14 cellular contexts compared by ENCODE assay signal in the genomic region with DNA sequence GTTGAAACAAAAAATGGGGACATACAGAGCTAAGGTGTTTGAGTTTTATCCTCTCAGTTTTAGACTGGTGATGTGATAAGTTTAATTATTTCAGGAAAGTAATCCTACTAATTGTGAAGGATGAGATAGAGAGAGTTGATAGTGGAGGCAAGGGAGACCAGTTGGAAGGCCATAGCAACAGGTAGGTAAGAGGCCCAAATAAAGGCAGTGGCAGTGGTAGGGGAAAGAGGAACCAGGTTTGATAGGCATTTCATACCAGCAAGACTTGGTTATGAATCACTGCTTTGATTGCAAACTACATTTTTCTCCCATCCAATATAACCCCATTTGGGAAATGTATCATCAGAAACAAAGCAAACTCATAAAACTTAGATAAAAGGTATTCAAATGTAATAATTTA.
A peak's percentile ranks its signal among the peaks of the same experiment; 100 is the strongest.
DNase-seq lines count a peak whose midpoint lies in the region; ATAC-seq and TF ChIP-seq lines count a peak whose summit lies in the region.
"Had no signal": no experiment of that assay in that cellular context is flagged by ENCODE, and none has a peak within 500 bp of the region (broad histone marks: within the 10 kb centered on the region; RNA-seq: fewer than 3 reads in every experiment).

No MANE protein-coding gene starts in this region.

- no peak overlapping the region for H4K8ac ChIP-seq in trophoblast cell (ENCODE audit: low read depth, low read length)

- H4K20me1 ChIP-seq in PC-3 (ENCODE audit: low read length) = no peaks in the 10 kb centered on the region

- no peaks in the 10 kb centered on the region for H3K9me3 Mint-ChIP-seq in Caco-2 (ENCODE audit: unreplicated experiment)
- H3K9me3 Mint-ChIP-seq: CD4-positive, alpha-beta T cell had no signal

- H3K36me3 Mint-ChIP-seq in Caco-2 (ENCODE audit: insufficient read depth, unreplicated experiment) = no peaks in the 10 kb centered on the region

- no peaks in the 10 kb centered on the region for H3K79me1 ChIP-seq in trophoblast cell (ENCODE audit: low read length)

- no peak overlapping the region for H3K18ac ChIP-seq in trophoblast cell (ENCODE audit: low read length)

- no peaks in the 10 kb centered on the region for H3K9me3 ChIP-seq in Caco-2
- H3K9me3 ChIP-seq in PC-3 (ENCODE audit: low read length) = no peaks in the 10 kb centered on the region
- no peaks in the 10 kb centered on the region for H3K9me3 ChIP-seq in trophoblast cell (ENCODE audit: insufficient read depth, low read depth, low read length)

- CTCF ChIA-PET in Caco-2 (lab: Charles Lee) (no interaction called here), PC-3 (lab: Charles Lee) (no interaction called here)

- H3K14ac ChIP-seq in trophoblast cell (ENCODE audit: low read length) = no peak overlapping the region

- BruUV-seq in Caco-2 (replicated peaks; lab: Mats Ljungman, UMichigan) (no TSS peak), PC-3 (replicated peaks; lab: Mats Ljungman, UMichigan) (no TSS peak)

- H3F3A ChIP-seq in PC-3 (ENCODE audit: low read length, unreplicated experiment) = no peaks in the 10 kb centered on the region

- no peak overlapping the region for H2AK5ac ChIP-seq in trophoblast cell (ENCODE audit: low read length)

- H3K27me3 ChIP-seq in Caco-2 (replicated peaks; ENCODE audit: control insufficient read depth, insufficient read depth, low read length) (no peaks in the 10 kb centered on the region), PC-3 (ENCODE audit: low read length) (peaks cover 20% of the 10 kb centered on the region), trophoblast cell (ENCODE audit: insufficient read depth, low read length) (no peaks in the 10 kb centered on the region)

- no peak overlapping the region for H2BK12ac ChIP-seq in trophoblast cell (ENCODE audit: low read length)

- no peak overlapping the region for H3K4me2 ChIP-seq in PC-3 (ENCODE audit: low read length)
- H3K4me2 ChIP-seq in trophoblast cell (ENCODE audit: low read length) = no peak overlapping the region

- H4K91ac ChIP-seq in trophoblast cell (ENCODE audit: low read depth, low read length) = no peak overlapping the region

- DNase-seq in Caco-2 (no peak), PC-3 (peak; percentile 13), epithelial cell of prostate (ENCODE audit: low read depth, low spot score) (no peak), trophoblast cell (peak; percentile 8 to 24), NCI-H510A treated with DMSO at 0.1 percent for 48 hours (lab: John Stamatoyannopoulos, UW) (no peak), cortex of kidney (lab: John Stamatoyannopoulos, UW) (no peak)
- DNase-seq: C1 segment of cervical spinal cord; CD4-positive, alpha-beta T cell; DMS79; GM23248; H7 had no signal

- H4K12ac ChIP-seq in trophoblast cell (ENCODE audit: low read depth, low read length) = no peak overlapping the region

- H3K4ac ChIP-seq in trophoblast cell (ENCODE audit: low read depth, low read length) = no peak overlapping the region

- ATAC-seq in PC-3 = peak; percentile 64
- ATAC-seq in GM21360 (IDR thresholded peaks at IDR 0.05; ENCODE audit: unreplicated experiment) = no peak
- ATAC-seq: GM12878 had no signal

- POLR2A ChIA-PET in Caco-2 (lab: Charles Lee) = no interaction called here
- POLR2A ChIA-PET in PC-3 (lab: Charles Lee; ENCODE audit: unreplicated experiment) = no interaction called here

- H3K4me3 Mint-ChIP-seq in Caco-2 (ENCODE audit: unreplicated experiment) = no peak overlapping the region
- H3K4me3 Mint-ChIP-seq: B cell; CD4-positive, alpha-beta T cell had no signal

- no peak overlapping the region for H2BK5ac ChIP-seq in trophoblast cell (ENCODE audit: low read depth, low read length, poor library complexity)

- no peaks in the 10 kb centered on the region for H3K9me2 ChIP-seq in PC-3 (replicated peaks; ENCODE audit: low read length)

- TF ChIP-seq CTCF in Caco-2 (IDR thresholded peaks at IDR 0.05; ENCODE audit: insufficient read depth in 1 of 2, low read depth in 1 of 2, low read length in 1 of 2, severe bottlenecking in 1 of 2, unreplicated experiment in 1 of 2) = no peak
- no peak for TF ChIP-seq CTCF in PC-3 (conservative IDR thresholded peaks at IDR 0.05; ENCODE audit: low read depth, low read length)

- H3K27ac ChIP-seq in PC-3 (ENCODE audit: low read length) (no peak overlapping the region), epithelial cell of prostate (peak overlapping the region; percentile 21), trophoblast cell (ENCODE audit: low read depth, low read length) (no peak overlapping the region)
- H3K27ac ChIP-seq: GM23248 had no signal

- H3K27me3 Mint-ChIP-seq in Caco-2 (ENCODE audit: insufficient read depth, unreplicated experiment) = no peaks in the 10 kb centered on the region
- H3K27me3 Mint-ChIP-seq: B cell had no signal

- H2BK120ac ChIP-seq in trophoblast cell (ENCODE audit: insufficient read depth, low read length, poor library complexity) = no peak overlapping the region

- H3K4me1 ChIP-seq in Caco-2 = no peaks in the 10 kb centered on the region; the same call in 1 of the 2 replicates
- H3K4me1 ChIP-seq in PC-3 (ENCODE audit: insufficient read depth, low read length) = no peaks in the 10 kb centered on the region
- no peaks in the 10 kb centered on the region for H3K4me1 ChIP-seq in trophoblast cell (ENCODE audit: control insufficient read depth in 1 of 2, insufficient read depth in 2 of 2, low read length in 2 of 2)

- peak overlapping the region; percentile 5 for H3K27ac Mint-ChIP-seq in Caco-2 (ENCODE audit: unreplicated experiment)
- H3K27ac Mint-ChIP-seq: B cell; CD4-positive, alpha-beta T cell had no signal

- no peak overlapping the region for H3K9ac ChIP-seq in PC-3 (ENCODE audit: low read length)
- no peak overlapping the region for H3K9ac ChIP-seq in trophoblast cell (ENCODE audit: low read length)
- H3K9ac ChIP-seq: GM23248 had no signal

- intact Hi-C loops in Caco-2 (cut with micrococcal nuclease; ENCODE audit: unreplicated experiment) (loop anchor here (5.0 kb wide), 1 partner anchor 1719 kb away; no protein-coding TSS in a partner anchor), PC-3 (cut with micrococcal nuclease) (no loop called here)

- no peak overlapping the region for H3K4me3 ChIP-seq in Caco-2 (ENCODE audit: low read depth, low read length)
- no peak overlapping the region for H3K4me3 ChIP-seq in PC-3 (ENCODE audit: low read length)
- H3K4me3 ChIP-seq in trophoblast cell (ENCODE audit: low read depth, low read length) = no peak overlapping the region
- H3K4me3 ChIP-seq: GM12878, GM23248 had no signal

- no peaks in the 10 kb centered on the region for H3K4me1 Mint-ChIP-seq in Caco-2 (ENCODE audit: low read depth, unreplicated experiment)

- H3K23ac ChIP-seq in trophoblast cell (ENCODE audit: low read length) = no peak overlapping the region

- H3K79me2 ChIP-seq in PC-3 (ENCODE audit: low read length) (no peaks in the 10 kb centered on the region), trophoblast cell (ENCODE audit: control insufficient read depth, insufficient read depth, low read length, poor library complexity) (no peaks in the 10 kb centered on the region)

- H3K36me3 ChIP-seq in Caco-2 (ENCODE audit: control insufficient read depth, insufficient read depth, low read length) = no peaks in the 10 kb centered on the region
- H3K36me3 ChIP-seq in PC-3 (ENCODE audit: low read depth, low read length) = no peaks in the 10 kb centered on the region
- no peaks in the 10 kb centered on the region for H3K36me3 ChIP-seq in trophoblast cell (ENCODE audit: control insufficient read depth in 1 of 2, insufficient read depth in 2 of 2, low read length in 2 of 2)

- H2AFZ ChIP-seq in PC-3 (ENCODE audit: low read length) (no peak overlapping the region), trophoblast cell (ENCODE audit: insufficient read depth, low read length, poor library complexity) (no peak overlapping the region)
- H2AFZ ChIP-seq: GM23248 had no signal

Comparison
In these comparisons a context has a peak if more than half of its experiments do, and no peak if none do; other contexts are left out.
1. DNase-seq: peak in PC-3 (single experiment) and trophoblast cell (2 of 2); none in Caco-2 (0 of 2), epithelial cell of prostate (single experiment), NCI-H510A treated with DMSO at 0.1 percent for 48 hours (single experiment) and cortex of kidney (single experiment).